19 cellular contexts compared by ENCODE assay signal in genomic region chr1:6039031-6039430, GRCh38. TPM values are rescaled to one million over a fixed set of nuclear protein-coding genes. Genes with fewer than 3 reads are reported as not detected.
DNase-seq lines count a peak whose midpoint lies in the region; ATAC-seq, FAIRE-seq and TF ChIP-seq lines count a peak whose summit lies in the region.
"Had no signal": no experiment of that assay in that cellular context is flagged by ENCODE, and none has a peak within 500 bp of the region (broad histone marks: within the 10 kb centered on the region; RNA-seq: fewer than 3 reads in every experiment).

No MANE protein-coding gene starts in this region.

- WGBS in K562 (ENCODE audit: insufficient coverage, low coverage, missing lambda C conversion rate): 44% methylated on average over 15 of the region's 15 CpGs
- WGBS in neuronal stem cell (ENCODE audit: extremely low coverage in 2 of 2, insufficient read length in 2 of 2, insufficient replicate concordance in 1 of 2), 2 donors: no CpG with 5 or more reads among the region's 15 CpGs

- peak overlapping the region; percentile 34 for H3K23ac ChIP-seq in neuronal stem cell (ENCODE audit: low read depth, low read length, poor library complexity)

- H3K36me3 Mint-ChIP-seq in natural killer cell treated with Interleukin-12 subunit alpha and Interleukin-12 subunit beta and Interleukin-15 and Interleukin-18, amount 100 ng/mL, for 72 hours: no peaks in the 10 kb centered on the region
- no peaks in the 10 kb centered on the region for H3K36me3 Mint-ChIP-seq in natural killer cell

- peak overlapping the region; percentile 48 for H3K18ac ChIP-seq in neuronal stem cell (ENCODE audit: low read length)

- no peak overlapping the region for H3K27ac ChIP-seq in K562 (ENCODE audit: extremely low read depth, low read depth, low read length)
- no peak overlapping the region for H3K27ac ChIP-seq in neuronal stem cell (replicated peaks; ENCODE audit: low read length)
- H3K27ac ChIP-seq in coronary artery: no peak overlapping the region

- H2AK5ac ChIP-seq in neuronal stem cell (ENCODE audit: low read depth, low read length): peak overlapping the region; percentile 10

- POLR2A ChIA-PET in K562 (lab: Yijun Ruan, JAX): interaction anchor here (0.8 to 1.1 kb wide), 3 partner anchors 10 to 206 kb away, joined by 3 read pairs; no protein-coding TSS in a partner anchor

- no peak overlapping the region for H4K8ac ChIP-seq in neuronal stem cell (ENCODE audit: low read depth, low read length)

- H3K9me3 Mint-ChIP-seq in natural killer cell treated with Interleukin-12 subunit alpha and Interleukin-12 subunit beta and Interleukin-15 and Interleukin-18, amount 100 ng/mL, for 72 hours: no peaks in the 10 kb centered on the region
- no peaks in the 10 kb centered on the region for H3K9me3 Mint-ChIP-seq in natural killer cell
- H3K9me3 Mint-ChIP-seq: CD4-positive, CD25-positive, alpha-beta regulatory T cell; CD8-positive, alpha-beta memory T cell; IgD-negative memory B cell had no signal

- in situ Hi-C loops in K562 (cut with MboI): no loop called here

- H3K27me3 ChIP-seq in K562 (ENCODE audit: control insufficient read depth in 2 of 2, insufficient read depth in 2 of 2, low read length in 2 of 2) (peaks cover 0 to 6% of the 10 kb centered on the region in 2 experiments; a peak in 2 of 5 replicates), neuronal stem cell (ENCODE audit: control insufficient read depth in 3 of 3, insufficient read depth in 3 of 3, low read depth in 1 of 3, low read length in 3 of 3) (peaks cover 0 to 14% (median 4%) of the 10 kb centered on the region in 3 experiments)

- H3K9ac ChIP-seq in K562 (ENCODE audit: insufficient read depth in 1 of 2, low read depth in 2 of 2, low read length in 2 of 2) (no peak overlapping the region), neuronal stem cell (ENCODE audit: low read depth, low read length, poor library complexity) (no peak overlapping the region)

- H2BK5ac ChIP-seq in neuronal stem cell (ENCODE audit: low read length): no peak overlapping the region

- no peak overlapping the region for H2AFZ ChIP-seq in K562 (ENCODE audit: low read depth, low read length)
- H2AFZ ChIP-seq in neuronal stem cell (ENCODE audit: low read length): no peak overlapping the region

- no peak for ATAC-seq in natural killer cell treated with Interleukin-12 subunit alpha and Interleukin-12 subunit beta and Interleukin-15 and Interleukin-18, amount 100 ng/mL, for 72 hours
- ATAC-seq in natural killer cell (no peak), K562 (no peak), GM18498 (IDR thresholded peaks at IDR 0.05; ENCODE audit: unreplicated experiment) (no peak), GM21825 (IDR thresholded peaks at IDR 0.05; ENCODE audit: unreplicated experiment) (no peak)
- ATAC-seq: HepG2 had no signal

- H3K27me3 Mint-ChIP-seq in natural killer cell treated with Interleukin-12 subunit alpha and Interleukin-12 subunit beta and Interleukin-15 and Interleukin-18, amount 100 ng/mL, for 72 hours: no peaks in the 10 kb centered on the region
- H3K27me3 Mint-ChIP-seq in natural killer cell (ENCODE audit: low read depth in 2 of 2): no peaks in the 10 kb centered on the region
- H3K27me3 Mint-ChIP-seq: CD4-positive, CD25-positive, alpha-beta regulatory T cell; CD8-positive, alpha-beta memory T cell; IgD-negative memory B cell had no signal

- no peak overlapping the region for H4K91ac ChIP-seq in neuronal stem cell (ENCODE audit: low read depth, low read length, poor library complexity)

- no peak overlapping the region for H3K4ac ChIP-seq in neuronal stem cell (ENCODE audit: low read length)

- H3K9me3 ChIP-seq in K562 (replicated peaks; ENCODE audit: control insufficient read depth, insufficient read depth, low read depth, low read length): no peaks in the 10 kb centered on the region
- no peaks in the 10 kb centered on the region for H3K9me3 ChIP-seq in neuronal stem cell (replicated peaks in 1 of 2; ENCODE audit: control insufficient read depth in 2 of 2, insufficient read depth in 1 of 2, low read depth in 1 of 2, low read length in 2 of 2)
- H3K9me3 ChIP-seq: HAP-1 had no signal

- H3K4me3 ChIP-seq in K562 (no peak overlapping the region), neuronal stem cell (ENCODE audit: low read length in 2 of 2) (no peak overlapping the region), coronary artery (no peak overlapping the region)
- H3K4me3 ChIP-seq: HAP-1 had no signal

- intact Hi-C loops in natural killer cell (cut with micrococcal nuclease) (no loop called here), K562 (cut with micrococcal nuclease) (no loop called here)

- H2BK15ac ChIP-seq in neuronal stem cell (ENCODE audit: low read length): peak overlapping the region; percentile 11

- H3K36me3 ChIP-seq in K562 (ENCODE audit: control insufficient read depth, insufficient read depth, low read length): no peaks in the 10 kb centered on the region
- no peaks in the 10 kb centered on the region for H3K36me3 ChIP-seq in neuronal stem cell (replicated peaks in 1 of 2; ENCODE audit: control insufficient read depth in 2 of 2, insufficient read depth in 2 of 2, low read length in 2 of 2)
- H3K36me3 ChIP-seq: HAP-1 had no signal

- H3K79me2 ChIP-seq in K562 (ENCODE audit: control insufficient read depth, insufficient read depth, low read length): no peaks in the 10 kb centered on the region

- H3K9me1 ChIP-seq in K562 (ENCODE audit: control insufficient read depth, insufficient read depth, low read length): no peaks in the 10 kb centered on the region

- no peak for DNase-seq in natural killer cell treated with Interleukin-12 subunit alpha and Interleukin-12 subunit beta and Interleukin-15 and Interleukin-18, amount 100 ng/mL, for 72 hours (ENCODE audit: low spot score)
- DNase-seq in natural killer cell (no peak), K562 (ENCODE audit: extremely low read depth in 1 of 4, low spot score in 3 of 4) (no peak), neuronal stem cell (ENCODE audit: low spot score) (no peak), coronary artery (ENCODE audit: low spot score) (no peak)
- DNase-seq: 8988T; C1 segment of cervical spinal cord; CD4-positive, CD25-positive, alpha-beta regulatory T cell; CD8-positive, alpha-beta memory T cell; COR-L47 had no signal

- no peak overlapping the region for H3K14ac ChIP-seq in neuronal stem cell (ENCODE audit: low read length)

- TF ChIP-seq CTCF in natural killer cell (IDR thresholded peaks at IDR 0.05) (no peak), K562 (IDR thresholded peaks at IDR 0.05 in 2 of 3, conservative IDR thresholded peaks at IDR 0.05 in 1 of 3; ENCODE audit: insufficient read depth in 2 of 3, low read depth in 1 of 3, low read length in 3 of 3) (no peak), coronary artery (IDR thresholded peaks at IDR 0.05) (no peak)

- no peak for FAIRE-seq in K562 (lab: Jason Lieb, UNC)
- FAIRE-seq: D721Med, G401.6, GM12892, H1, HepG2 had no signal

- H3K27ac Mint-ChIP-seq in natural killer cell treated with Interleukin-12 subunit alpha and Interleukin-12 subunit beta and Interleukin-15 and Interleukin-18, amount 100 ng/mL, for 72 hours: peak overlapping the region; percentile 47 to 65
- peak overlapping the region in 1 of 2 donors; percentile 77 for H3K27ac Mint-ChIP-seq in natural killer cell

- no peak for TF ChIP-seq POLR2A in K562 (conservative IDR thresholded peaks at IDR 0.05)

- H2BK120ac ChIP-seq in neuronal stem cell (ENCODE audit: low read depth, low read length): no peak overlapping the region

- H3K4me2 ChIP-seq in K562 (ENCODE audit: insufficient read depth, low read length) (no peak overlapping the region), neuronal stem cell (ENCODE audit: insufficient read depth, low read length, poor library complexity, severe bottlenecking) (no peak overlapping the region)

- H3K79me1 ChIP-seq in neuronal stem cell (ENCODE audit: low read depth, low read length): no peaks in the 10 kb centered on the region

- CTCF ChIA-PET in K562 (lab: Yijun Ruan, JAX; ENCODE audit: low intra/inter-chr PET ratio): interaction anchor here (3.3 kb wide), 1 partner anchor 206 kb away, joined by 16 read pairs; the partner anchor contains the start of gene HES3

- peaks cover 0 to 29% of the 10 kb centered on the region in 2 experiments; a peak in 2 of 5 replicates for H3K4me1 ChIP-seq in K562 (replicated peaks in 1 of 2; ENCODE audit: control insufficient read depth in 2 of 2, insufficient read depth in 2 of 2, low read length in 2 of 2)
- peaks cover 3 to 7% of the 10 kb centered on the region in 2 donors for H3K4me1 ChIP-seq in neuronal stem cell (ENCODE audit: control insufficient read depth in 2 of 2, insufficient read depth in 1 of 2, low read depth in 1 of 2, low read length in 2 of 2)
- H3K4me1 ChIP-seq: HAP-1 had no signal

- no peak for TF ChIP-seq EP300 in K562 (IDR thresholded peaks at IDR 0.05; ENCODE audit: low read length)

- H3K4me3 Mint-ChIP-seq in natural killer cell treated with Interleukin-12 subunit alpha and Interleukin-12 subunit beta and Interleukin-15 and Interleukin-18, amount 100 ng/mL, for 72 hours: no peak overlapping the region
- H3K4me3 Mint-ChIP-seq in natural killer cell: no peak overlapping the region
- H3K4me3 Mint-ChIP-seq: CD4-positive, CD25-positive, alpha-beta regulatory T cell; CD8-positive, alpha-beta memory T cell; IgD-negative memory B cell had no signal

- no TSS peak for BruUV-seq in K562 (replicated peaks; lab: Mats Ljungman, UMichigan)

- H4K20me1 ChIP-seq in K562 (replicated peaks; ENCODE audit: control insufficient read depth, insufficient read depth, low read length): peaks cover 63% of the 10 kb centered on the region

- H3K4me1 Mint-ChIP-seq in natural killer cell treated with Interleukin-12 subunit alpha and Interleukin-12 subunit beta and Interleukin-15 and Interleukin-18, amount 100 ng/mL, for 72 hours (ENCODE audit: low read depth in 2 of 2): peaks cover 50 to 51% of the 10 kb centered on the region in 2 donors
- peaks cover 38 to 54% of the 10 kb centered on the region in 2 donors for H3K4me1 Mint-ChIP-seq in natural killer cell

- H2BK12ac ChIP-seq in neuronal stem cell (ENCODE audit: low read length): no peak overlapping the region

- no peak for TF ChIP-seq RAD21 in K562 (CRISPR knock-in tag; conservative IDR thresholded peaks at IDR 0.05 in 1 of 2, IDR thresholded peaks at IDR 0.05 in 1 of 2)

RNA-seq across cellular contexts. Expression of gene KCNAB2, which starts 6.7 kb away (rescaled TPM):
- 100 to 1,000 TPM; 157 to 360 TPM for total RNA-seq in natural killer cell treated with Interleukin-12 subunit alpha and Interleukin-12 subunit beta and Interleukin-15 and Interleukin-18, amount 100 ng/mL, for 72 hours
- total RNA-seq in natural killer cell (100 to 1,000 TPM; 387 to 749 (median 430) TPM), K562 (2014; rRNA removed) (4.0 and 11.1 TPM in 2 replicates), K562 (2014; rRNA removed; fragmentation: Illumina TruSeq; extraction: Trizol) (7.1 and 7.2 TPM in 2 replicates), K562 (2015; rRNA removed; fragmentation: Illumina TruSeq; extraction: Trizol) (6.1 and 6.4 TPM in 2 replicates), K562 (2021) (14.7 and 15.8 TPM in 2 replicates)
- total RNA-seq in K562 (2011; cell fraction: chromatin; rRNA removed; ENCODE audit: low replicate concordance): 23.9 and 48.7 TPM in 2 replicates
- 31.2 and 38.0 TPM in 2 replicates for total RNA-seq in K562 (2011; cell fraction: nucleolus; rRNA removed)
- total RNA-seq in K562 (2011; cell fraction: nucleoplasm; rRNA removed): 23.7 and 24.4 TPM in 2 replicates
- polyA plus RNA-seq in K562 (2011; rRNA removed) (5.8 and 7.4 TPM in 2 replicates), K562 (2014; fragmentation: Illumina TruSeq; extraction: Trizol) (8.1 and 8.2 TPM in 2 replicates), K562 (2014; fragmentation: Nextera tagmentation; extraction: Ambion mirVana) (1 to 10 TPM; 1.8 to 2.4 TPM), K562 (2014; rRNA removed) (8.3 and 10.8 TPM in 2 replicates)
- polyA plus RNA-seq in K562 (2011; cell fraction: cytosol; rRNA removed): 3.5 and 7.3 TPM in 2 replicates
- 19.8 and 26.0 TPM in 2 replicates for polyA plus RNA-seq in K562 (2011; cell fraction: nucleus; rRNA removed)
- 11.8 and 15.5 TPM in 2 replicates for polyA plus RNA-seq in K562 (2012)
- polyA minus RNA-seq in K562 (2011; rRNA and poly(A)+ RNA removed): 2.0 and 5.5 TPM in 2 replicates
- polyA minus RNA-seq in K562 (2011; cell fraction: cytosol; rRNA and poly(A)+ RNA removed): 3.7 and 4.5 TPM in 2 replicates
- polyA minus RNA-seq in K562 (2011; cell fraction: nucleus; rRNA and poly(A)+ RNA removed): 13.6 and 16.0 TPM in 2 replicates
- 5.4 TPM for polyA plus RNA-seq in neuronal stem cell (2013, experiment 1 of 2)
- 6.0 TPM for polyA plus RNA-seq in neuronal stem cell (2013, experiment 2 of 2)

RNA-seq across cellular contexts. Expression of gene NPHP4, which starts 46.8 kb away (rescaled TPM):
- 10 to 100 TPM; 27.6 to 58.5 TPM for total RNA-seq in natural killer cell treated with Interleukin-12 subunit alpha and Interleukin-12 subunit beta and Interleukin-15 and Interleukin-18, amount 100 ng/mL, for 72 hours
- total RNA-seq in natural killer cell (10 to 100 TPM in 2 of 3 donors, 1 to 10 TPM in 1; 6.3 to 14.7 (median 10.1) TPM), K562 (2014; rRNA removed) (10.5 and 11.0 TPM in 2 replicates), K562 (2014; rRNA removed; fragmentation: Illumina TruSeq; extraction: Trizol) (3.3 and 4.8 TPM in 2 replicates), K562 (2015; rRNA removed; fragmentation: Illumina TruSeq; extraction: Trizol) (6.2 and 6.9 TPM in 2 replicates), K562 (2021) (23.3 and 26.2 TPM in 2 replicates)
- 82.6 and 164 TPM in 2 replicates for total RNA-seq in K562 (2011; cell fraction: chromatin; rRNA removed; ENCODE audit: low replicate concordance)
- 73.7 and 83.2 TPM in 2 replicates for total RNA-seq in K562 (2011; cell fraction: nucleolus; rRNA removed)
- 59.2 and 65.8 TPM in 2 replicates for total RNA-seq in K562 (2011; cell fraction: nucleoplasm; rRNA removed)
- polyA plus RNA-seq in K562 (2011; rRNA removed) (6.7 and 9.8 TPM in 2 replicates), K562 (2014; fragmentation: Illumina TruSeq; extraction: Trizol) (9.6 and 10.4 TPM in 2 replicates), K562 (2014; fragmentation: Nextera tagmentation; extraction: Ambion mirVana) (under 1 TPM; 0.52 to 0.77 TPM), K562 (2014; rRNA removed) (13.9 and 15.3 TPM in 2 replicates)
- 4.6 and 7.6 TPM in 2 replicates for polyA plus RNA-seq in K562 (2011; cell fraction: cytosol; rRNA removed)
- polyA plus RNA-seq in K562 (2011; cell fraction: nucleus; rRNA removed): 71.9 and 106 TPM in 2 replicates
- 12.4 and 19.3 TPM in 2 replicates for polyA plus RNA-seq in K562 (2012)
- polyA minus RNA-seq in K562 (2011; rRNA and poly(A)+ RNA removed): 7.0 and 7.9 TPM in 2 replicates
- polyA minus RNA-seq in K562 (2011; cell fraction: cytosol; rRNA and poly(A)+ RNA removed): 10.7 and 12.6 TPM in 2 replicates
- polyA minus RNA-seq in K562 (2011; cell fraction: nucleus; rRNA and poly(A)+ RNA removed): 31.6 and 34.4 TPM in 2 replicates
- polyA plus RNA-seq in neuronal stem cell (2013, experiment 1 of 2): 9.7 TPM
- polyA plus RNA-seq in neuronal stem cell (2013, experiment 2 of 2): 9.5 TPM
